10 cellular contexts compared by ENCODE assay signal in genomic region chr13:25965596-25965995, GRCh38.
"Had no signal": no experiment of that assay in that cellular context is flagged by ENCODE, and none has a peak within 500 bp of the region (broad histone marks: within the 10 kb centered on the region; RNA-seq: fewer than 3 reads in every experiment).

No MANE protein-coding gene starts in this region.

- H3K4me3 Mint-ChIP-seq: HFFc6 had no signal

- H3K27ac ChIP-seq: GM23248 had no signal

- H3K9ac ChIP-seq: GM23248 had no signal

- H3K36me3 ChIP-seq: HAP-1 had no signal

- H2AFZ ChIP-seq: GM23248 had no signal

- ATAC-seq: HCT116, K562 had no signal

- H3K4me3 ChIP-seq: GM23248, HAP-1, K562 had no signal

- DNase-seq: GM23248, GOT3, H7, HFFc6, IMR-90, KG1 had no signal

- H3K9me3 ChIP-seq: HAP-1 had no signal

- FAIRE-seq: HTR-8/SVneo, K562 had no signal

- H3K27ac Mint-ChIP-seq: HFFc6 had no signal
